In genomic region chr15:69357773-69358765, GRCh38 we compare ENCODE assay signal across 14 cellular contexts. TPM values are rescaled to one million over a fixed set of nuclear protein-coding genes. Genes with fewer than 3 reads are reported as not detected.
A peak's percentile ranks its signal among the peaks of the same experiment; 100 is the strongest.
DNase-seq lines count a peak whose midpoint lies in the region; ATAC-seq, FAIRE-seq and TF ChIP-seq lines count a peak whose summit lies in the region.
"Had no signal": no experiment of that assay in that cellular context is flagged by ENCODE, and none has a peak within 500 bp of the region (broad histone marks: within the 10 kb centered on the region; RNA-seq: fewer than 3 reads in every experiment).

No MANE protein-coding gene starts in this region.

- no peak overlapping the region for H4K5ac ChIP-seq in H1 (ENCODE audit: insufficient read length, low read depth, low read length)

- H2BK20ac ChIP-seq in H1 (ENCODE audit: low read length): no peak overlapping the region

- no peak for TF ChIP-seq RAD21 in H1 (IDR thresholded peaks at IDR 0.05 in 1 of 2, conservative IDR thresholded peaks at IDR 0.05 in 1 of 2; ENCODE audit: low read depth in 2 of 2, low read length in 2 of 2)

- H3K4ac ChIP-seq in H1 (replicated peaks; ENCODE audit: insufficient read length, low read depth, low read length): no peak overlapping the region

- peaks cover 0 to 5% (median 4%) of the 10 kb centered on the region in 4 experiments; a peak in 4 of 7 replicates for H3K4me1 ChIP-seq in H1 (replicated peaks in 1 of 4; ENCODE audit: control insufficient read depth in 3 of 4, insufficient read depth in 4 of 4, low read length in 3 of 4)

- no peaks in the 10 kb centered on the region for H4K20me1 ChIP-seq in H1 (replicated peaks in 1 of 2; ENCODE audit: control insufficient read depth in 1 of 2, insufficient read depth in 2 of 2, low read length in 2 of 2)

- H3K36me3 Mint-ChIP-seq in neural crest cell (ENCODE audit: low read depth): no peaks in the 10 kb centered on the region
- H3K36me3 Mint-ChIP-seq: stimulated activated effector memory CD8-positive, alpha-beta T cell treated with anti-CD3 and anti-CD28 coated beads, Interleukin-12 subunit alpha, Interleukin-12 subunit beta, amount 100 ng/mL, for 72 hours had no signal

- H3K27me3 Mint-ChIP-seq in neural crest cell (ENCODE audit: low read depth): no peaks in the 10 kb centered on the region

- H2AFZ ChIP-seq in H1 (ENCODE audit: low read length): peak overlapping the region; percentile 69; the same call in 1 of the 2 replicates

- no peak overlapping the region for H2AK5ac ChIP-seq in H1 (ENCODE audit: low read depth, low read length)

- no peak for ATAC-seq in GM18907 (IDR thresholded peaks at IDR 0.05; ENCODE audit: unreplicated experiment)
- ATAC-seq: stimulated activated effector memory CD8-positive, alpha-beta T cell treated with anti-CD3 and anti-CD28 coated beads, Interleukin-12 subunit alpha, Interleukin-12 subunit beta, amount 100 ng/mL, for 72 hours had no signal

- no peaks in the 10 kb centered on the region for H3K9me3 ChIP-seq in H1 (ENCODE audit: insufficient read depth in 2 of 2, low read depth in 1 of 2, low read length in 1 of 2)
- no peaks in the 10 kb centered on the region for H3K9me3 ChIP-seq in MG63

- H3K56ac ChIP-seq in H1 (replicated peaks; ENCODE audit: insufficient read length, low read depth, low read length): no peak overlapping the region

- TF ChIP-seq CTCF in H1 (IDR thresholded peaks at IDR 0.05; ENCODE audit: control extremely low read depth in 1 of 3, insufficient read depth in 1 of 3, low read depth in 1 of 3, low read length in 3 of 3): no peak
- TF ChIP-seq CTCF in neural crest cell (conservative IDR thresholded peaks at IDR 0.05): no peak
- TF ChIP-seq CTCF in GM20000 (IDR thresholded peaks at IDR 0.05; ENCODE audit: extremely low read depth, missing control alignments): no peak

- H3K79me2 ChIP-seq in H1 (ENCODE audit: control insufficient read depth in 1 of 2, insufficient read depth in 2 of 2, low read length in 2 of 2): no peaks in the 10 kb centered on the region

- peak overlapping the region; percentile 16 for H3K27ac Mint-ChIP-seq in neural crest cell (ENCODE audit: unreplicated experiment)
- H3K27ac Mint-ChIP-seq: stimulated activated effector memory CD8-positive, alpha-beta T cell treated with anti-CD3 and anti-CD28 coated beads, Interleukin-12 subunit alpha, Interleukin-12 subunit beta, amount 100 ng/mL, for 72 hours had no signal

- CTCF ChIA-PET in H1 (lab: Charles Lee; ENCODE audit: partially characterized antibody): interaction anchor here (0.6 to 1.0 kb wide), 2 partner anchors 11 to 1500 kb away, joined by 3 to 5 read pairs; no protein-coding TSS in a partner anchor

- H2BK15ac ChIP-seq in H1 (ENCODE audit: low read length): no peak overlapping the region

- H3K4me1 Mint-ChIP-seq in neural crest cell: peaks cover 22% of the 10 kb centered on the region
- H3K4me1 Mint-ChIP-seq: stimulated activated effector memory CD8-positive, alpha-beta T cell treated with anti-CD3 and anti-CD28 coated beads, Interleukin-12 subunit alpha, Interleukin-12 subunit beta, amount 100 ng/mL, for 72 hours had no signal

- H3K27ac ChIP-seq in H1 (ENCODE audit: low read depth, low read length): no peak overlapping the region

- H3K23ac ChIP-seq in H1 (ENCODE audit: insufficient read length): no peak overlapping the region

- H3K27me3 ChIP-seq in H1 (replicated peaks in 1 of 4; ENCODE audit: control insufficient read depth in 3 of 4, extremely low read depth in 1 of 4, insufficient read depth in 3 of 4, low read length in 3 of 4) (no peaks in the 10 kb centered on the region), MG63 (no peaks in the 10 kb centered on the region)

- no peaks in the 10 kb centered on the region for H3K9me3 Mint-ChIP-seq in neural crest cell
- H3K9me3 Mint-ChIP-seq: stimulated activated effector memory CD8-positive, alpha-beta T cell treated with anti-CD3 and anti-CD28 coated beads, Interleukin-12 subunit alpha, Interleukin-12 subunit beta, amount 100 ng/mL, for 72 hours had no signal

- no peak overlapping the region for H3K18ac ChIP-seq in H1 (ENCODE audit: extremely low read depth, low read length)

- H3K36me3 ChIP-seq in H1 (ENCODE audit: control insufficient read depth in 2 of 4, insufficient read depth in 4 of 4, low read length in 3 of 4) (no peaks in the 10 kb centered on the region), MG63 (no peaks in the 10 kb centered on the region)

- 0 out of 2 replicates have a peak overlapping the region, but pooled peaks have one; percentile 23 for H4K8ac ChIP-seq in H1 (ENCODE audit: extremely low read depth, insufficient read depth, low read length)

- no peaks in the 10 kb centered on the region for H3K79me1 ChIP-seq in H1 (ENCODE audit: low read depth, low read length)

- H2BK120ac ChIP-seq in H1 (replicated peaks; ENCODE audit: low read depth, low read length): no peak overlapping the region

- no peak overlapping the region for H2BK5ac ChIP-seq in H1 (ENCODE audit: low read depth, low read length)

- FAIRE-seq in H1 (lab: Jason Lieb, UNC): no peak
- FAIRE-seq: TTC549 had no signal

- no peak for TF ChIP-seq EP300 in H1 (IDR thresholded peaks at IDR 0.05; ENCODE audit: borderline replicate concordance in 1 of 2, low read depth in 2 of 2, low read length in 2 of 2)

- POLR2A ChIA-PET in H1 (lab: Charles Lee; ENCODE audit: partially characterized antibody): no interaction called here

- H3K23me2 ChIP-seq in H1 (ENCODE audit: low read depth, low read length): no peaks in the 10 kb centered on the region

- no peak overlapping the region for H3K9ac ChIP-seq in H1 (replicated peaks in 1 of 4; ENCODE audit: extremely low read depth in 1 of 4, low read depth in 3 of 4, low read length in 3 of 4)

- no peak overlapping the region for H3K4me3 Mint-ChIP-seq in neural crest cell
- H3K4me3 Mint-ChIP-seq: stimulated activated effector memory CD8-positive, alpha-beta T cell treated with anti-CD3 and anti-CD28 coated beads, Interleukin-12 subunit alpha, Interleukin-12 subunit beta, amount 100 ng/mL, for 72 hours had no signal

- H3K4me3 ChIP-seq in H1 (ENCODE audit: extremely low read depth in 1 of 4, insufficient read depth in 2 of 4, low read depth in 3 of 4, low read length in 4 of 4) (no peak overlapping the region), MG63 (no peak overlapping the region)

- no peak overlapping the region for H3K14ac ChIP-seq in H1 (ENCODE audit: insufficient read length)

- peak; percentile 8 for DNase-seq in COLO829 (ENCODE audit: low spot score)
- peak; percentile 9 for DNase-seq in M059J (ENCODE audit: low read depth)
- DNase-seq in H1 (ENCODE audit: low read depth in 1 of 2, low spot score in 2 of 2): no peak
- DNase-seq in neural crest cell (ENCODE audit: low read depth, low spot score): peak; percentile 18
- DNase-seq in GM20000 (ENCODE audit: low spot score): no peak
- DNase-seq in MG63: no peak
- no peak for DNase-seq in putamen (ENCODE audit: low spot score)
- DNase-seq: ACHN; activated naive CD4-positive, alpha-beta T cell treated with Interleukin-2 at 50 U/mL for 16 hours; NCI-H1105; NCI-H526 treated with DMSO at 0.1 percent for 48 hours had no signal

- no peak overlapping the region for H2BK12ac ChIP-seq in H1 (ENCODE audit: low read depth, low read length)

- no peak overlapping the region for H3K4me2 ChIP-seq in H1 (ENCODE audit: insufficient read depth in 1 of 2, low read depth in 2 of 2, low read length in 2 of 2)

- TF ChIP-seq POLR2A in H1 (IDR thresholded peaks at IDR 0.05; ENCODE audit: control extremely low read depth in 1 of 2, low read depth in 2 of 2, low read length in 2 of 2): no peak

- no peak overlapping the region for H4K91ac ChIP-seq in H1 (replicated peaks; ENCODE audit: insufficient read length, low read length)

- WGBS in H1 (ENCODE audit: extremely low coverage in 1 of 2, insufficient coverage in 1 of 2, insufficient read length in 1 of 2, insufficient replicate concordance in 2 of 2, low coverage in 1 of 2, low lambda C conversion rate in 2 of 2, missing lambda C conversion rate in 1 of 2), 2 experiments: 75% methylated on average over 9 of the region's 9 CpGs; no CpG with 5 or more reads in 1 of the 2 experiments

TF ChIP-seq in H1, 55 proteins besides CTCF, POLR2A, EP300 and RAD21:
- 0 out of 2 replicates have a peak, but pooled peaks have one; percentile 10 for TF ChIP-seq TAF1 (IDR thresholded peaks at IDR 0.05; ENCODE audit: low read depth, low read length)
- TF ChIP-seq RNF2 (IDR thresholded peaks at IDR 0.05; ENCODE audit: borderline replicate concordance, low read depth, low read length, missing control alignments, poor library complexity, severe bottlenecking): no peak

RNA-seq across cellular contexts. Expression of gene KIF23, which starts 56.1 kb away (rescaled TPM):
- 73.1 and 102 TPM in 2 replicates for total RNA-seq in M059J (2014; rRNA removed; shearing (Covaris generic))
- total RNA-seq in H1 (2021; fragmentation: NEBNext Ultra II Directional; extraction: Animal tissue kit (Norgen Biotek cat#: 25700)): 77.2 and 77.4 TPM in 2 replicates
- polyA plus RNA-seq in H1 (2011; rRNA removed): 17.9 and 26.2 TPM in 2 replicates
- polyA plus RNA-seq in H1 (2011; cell fraction: cytosol; rRNA removed): 35.8 TPM
- polyA plus RNA-seq in H1 (2011; cell fraction: nucleus; rRNA removed): 26.3 TPM
- 49.1 to 67.9 TPM (median 50.1 TPM) in 4 replicates for polyA plus RNA-seq in H1 (2012, experiment 1 of 2)
- polyA plus RNA-seq in H1 (2012, experiment 2 of 2): 3.7 TPM
- 40.5 TPM for polyA plus RNA-seq in H1 (2013, experiment 1 of 2)
- polyA plus RNA-seq in H1 (2013, experiment 2 of 2): 39.7 TPM
- 31.8 and 41.4 TPM in 2 replicates for polyA minus RNA-seq in H1 (2011; rRNA and poly(A)+ RNA removed)
- 34.8 TPM for polyA minus RNA-seq in H1 (2011; cell fraction: cytosol; rRNA and poly(A)+ RNA removed)
- 52.6 TPM for polyA minus RNA-seq in H1 (2011; cell fraction: nucleus; rRNA and poly(A)+ RNA removed)
- 67.3 and 69.6 TPM in 2 replicates for total RNA-seq in neural crest cell
- total RNA-seq in MG63 (2014; rRNA removed; shearing (Covaris generic); ENCODE audit: low replicate concordance): 33.8 and 75.8 TPM in 2 replicates

RNA-seq across cellular contexts. Expression of gene PAQR5, which starts 59.4 kb away (rescaled TPM):
- total RNA-seq in M059J (2014; rRNA removed; shearing (Covaris generic)): 1.3 and 3.5 TPM in 2 replicates
- total RNA-seq in H1 (2021; fragmentation: NEBNext Ultra II Directional; extraction: Animal tissue kit (Norgen Biotek cat#: 25700)): 7.8 and 8.7 TPM in 2 replicates
- 15.8 and 18.1 TPM in 2 replicates for polyA plus RNA-seq in H1 (2011; rRNA removed)
- 10.0 TPM for polyA plus RNA-seq in H1 (2011; cell fraction: cytosol; rRNA removed)
- 17.0 TPM for polyA plus RNA-seq in H1 (2011; cell fraction: nucleus; rRNA removed)
- 5.8 to 8.4 TPM (median 7.3 TPM) in 4 replicates for polyA plus RNA-seq in H1 (2012, experiment 1 of 2)
- polyA plus RNA-seq in H1 (2012, experiment 2 of 2): 4.3 TPM
- polyA plus RNA-seq in H1 (2013, experiment 1 of 2): 9.2 TPM
- polyA plus RNA-seq in H1 (2013, experiment 2 of 2): 9.5 TPM
- 64.9 and 76.4 TPM in 2 replicates for polyA minus RNA-seq in H1 (2011; rRNA and poly(A)+ RNA removed)
- polyA minus RNA-seq in H1 (2011; cell fraction: cytosol; rRNA and poly(A)+ RNA removed): 8.6 TPM
- polyA minus RNA-seq in H1 (2011; cell fraction: nucleus; rRNA and poly(A)+ RNA removed): 15.0 TPM
- total RNA-seq in neural crest cell: 0.16 and 0.21 TPM in 2 replicates
- 8.6 and 8.9 TPM in 2 replicates for total RNA-seq in MG63 (2014; rRNA removed; shearing (Covaris generic); ENCODE audit: low replicate concordance)

Comparison
In these comparisons a context has a peak if more than half of its experiments do, and no peak if none do; other contexts are left out.
1. DNase-seq: peak in COLO829 (single experiment), M059J (single experiment) and neural crest cell (single experiment); none in H1 (0 of 2), GM20000 (single experiment), MG63 (single experiment) and putamen (single experiment).